In genomic region chr6:96104910-96105309, GRCh38 we compare ENCODE assay signal across 22 cellular contexts.
"Had no signal": no experiment of that assay in that cellular context is flagged by ENCODE, and none has a peak within 500 bp of the region (broad histone marks: within the 10 kb centered on the region; RNA-seq: fewer than 3 reads in every experiment).

No MANE protein-coding gene starts in this region.

- DNase-seq: cerebellar nuclear complex; glutamatergic neuron; immature natural killer cell; kidney; left cardiac atrium; left ventricle myocardium inferior; mesendoderm; mucosa of descending colon; naive thymus-derived CD8-positive, alpha-beta T cell; psoas muscle; retina; stimulated activated CD4-positive, alpha-beta T cell treated with anti-CD3 and anti-CD28 coated beads, Interleukin-2, amount 100 ng/mL, for 24 hours; stimulated activated CD4-positive, alpha-beta T cell treated with anti-CD3 and anti-CD28 coated beads, Interleukin-4, amount 100 ng/mL, for 4 hours; stimulated activated naive B cell treated with anti-CD40 and anti-IgM and Interleukin-4, amounts not matched to agents 10 μg/mL and 1 μg/mL and 100 μg/mL, for 72 hours; stimulated activated naive CD8-positive, alpha-beta T cell treated with anti-CD3 and anti-CD28 coated beads, Interleukin-15, amount 100 ng/mL, for 72 hours; testis had no signal

- H3K4me1 ChIP-seq: gastroesophageal sphincter, left ventricle myocardium inferior, psoas muscle, testis, tibial nerve had no signal

- H3K4me1 Mint-ChIP-seq: immature natural killer cell; naive thymus-derived CD8-positive, alpha-beta T cell; stimulated activated naive B cell treated with anti-CD40 and anti-IgM and Interleukin-4, amounts not matched to agents 10 μg/mL and 1 μg/mL and 100 μg/mL, for 72 hours; stimulated activated naive CD8-positive, alpha-beta T cell treated with anti-CD3 and anti-CD28 coated beads, Interleukin-15, amount 100 ng/mL, for 72 hours had no signal

- H3K27me3 Mint-ChIP-seq: dendritic cell treated with granulocyte-macrophage colony-stimulating factor and Interleukin-4, amounts not matched to agents 40 ng/mL and 50 ng/mL, for 4 days; naive thymus-derived CD8-positive, alpha-beta T cell; stimulated activated naive B cell treated with anti-CD40 and anti-IgM and Interleukin-4, amounts not matched to agents 10 μg/mL and 1 μg/mL and 100 μg/mL, for 72 hours; stimulated activated naive CD8-positive, alpha-beta T cell treated with anti-CD3 and anti-CD28 coated beads, Interleukin-15, amount 100 ng/mL, for 72 hours had no signal

- H3K27ac Mint-ChIP-seq: dendritic cell treated with granulocyte-macrophage colony-stimulating factor and Interleukin-4, amounts not matched to agents 40 ng/mL and 50 ng/mL, for 4 days; immature natural killer cell; naive thymus-derived CD8-positive, alpha-beta T cell; stimulated activated naive B cell treated with anti-CD40 and anti-IgM and Interleukin-4, amounts not matched to agents 10 μg/mL and 1 μg/mL and 100 μg/mL, for 72 hours; stimulated activated naive CD8-positive, alpha-beta T cell treated with anti-CD3 and anti-CD28 coated beads, Interleukin-15, amount 100 ng/mL, for 72 hours had no signal

- H3K36me3 Mint-ChIP-seq: immature natural killer cell; naive thymus-derived CD8-positive, alpha-beta T cell; stimulated activated naive B cell treated with anti-CD40 and anti-IgM and Interleukin-4, amounts not matched to agents 10 μg/mL and 1 μg/mL and 100 μg/mL, for 72 hours had no signal

- H3K4me3 Mint-ChIP-seq: dendritic cell treated with granulocyte-macrophage colony-stimulating factor and Interleukin-4, amounts not matched to agents 40 ng/mL and 50 ng/mL, for 4 days; immature natural killer cell; naive thymus-derived CD8-positive, alpha-beta T cell; stimulated activated naive B cell treated with anti-CD40 and anti-IgM and Interleukin-4, amounts not matched to agents 10 μg/mL and 1 μg/mL and 100 μg/mL, for 72 hours; stimulated activated naive CD8-positive, alpha-beta T cell treated with anti-CD3 and anti-CD28 coated beads, Interleukin-15, amount 100 ng/mL, for 72 hours had no signal

- H3K27me3 ChIP-seq: gastroesophageal sphincter, neutrophil, testis, tibial nerve had no signal

- H3K4me3 ChIP-seq: gastroesophageal sphincter, left ventricle myocardium inferior, lung, mucosa of descending colon, psoas muscle, testis, tibial nerve had no signal

- H3K27ac ChIP-seq: gastroesophageal sphincter, left ventricle myocardium inferior, neutrophil, psoas muscle, testis, tibial nerve had no signal

- H3K36me3 ChIP-seq: gastroesophageal sphincter, left ventricle myocardium inferior, neutrophil, tibial nerve had no signal

- ATAC-seq: gastroesophageal sphincter; left cardiac atrium; mucosa of descending colon; naive thymus-derived CD8-positive, alpha-beta T cell; psoas muscle; sciatic nerve; stimulated activated naive B cell treated with anti-CD40 and anti-IgM and Interleukin-4, amounts not matched to agents 10 μg/mL and 1 μg/mL and 100 μg/mL, for 72 hours; stimulated activated naive CD8-positive, alpha-beta T cell treated with anti-CD3 and anti-CD28 coated beads, Interleukin-15, amount 100 ng/mL, for 72 hours had no signal

- H3K9me3 ChIP-seq: gastroesophageal sphincter, mucosa of descending colon, neutrophil, psoas muscle, testis, tibial nerve had no signal

- H3K9me3 Mint-ChIP-seq: dendritic cell treated with granulocyte-macrophage colony-stimulating factor and Interleukin-4, amounts not matched to agents 40 ng/mL and 50 ng/mL, for 4 days; stimulated activated naive B cell treated with anti-CD40 and anti-IgM and Interleukin-4, amounts not matched to agents 10 μg/mL and 1 μg/mL and 100 μg/mL, for 72 hours; stimulated activated naive CD8-positive, alpha-beta T cell treated with anti-CD3 and anti-CD28 coated beads, Interleukin-15, amount 100 ng/mL, for 72 hours had no signal
